In the genomic region with DNA sequence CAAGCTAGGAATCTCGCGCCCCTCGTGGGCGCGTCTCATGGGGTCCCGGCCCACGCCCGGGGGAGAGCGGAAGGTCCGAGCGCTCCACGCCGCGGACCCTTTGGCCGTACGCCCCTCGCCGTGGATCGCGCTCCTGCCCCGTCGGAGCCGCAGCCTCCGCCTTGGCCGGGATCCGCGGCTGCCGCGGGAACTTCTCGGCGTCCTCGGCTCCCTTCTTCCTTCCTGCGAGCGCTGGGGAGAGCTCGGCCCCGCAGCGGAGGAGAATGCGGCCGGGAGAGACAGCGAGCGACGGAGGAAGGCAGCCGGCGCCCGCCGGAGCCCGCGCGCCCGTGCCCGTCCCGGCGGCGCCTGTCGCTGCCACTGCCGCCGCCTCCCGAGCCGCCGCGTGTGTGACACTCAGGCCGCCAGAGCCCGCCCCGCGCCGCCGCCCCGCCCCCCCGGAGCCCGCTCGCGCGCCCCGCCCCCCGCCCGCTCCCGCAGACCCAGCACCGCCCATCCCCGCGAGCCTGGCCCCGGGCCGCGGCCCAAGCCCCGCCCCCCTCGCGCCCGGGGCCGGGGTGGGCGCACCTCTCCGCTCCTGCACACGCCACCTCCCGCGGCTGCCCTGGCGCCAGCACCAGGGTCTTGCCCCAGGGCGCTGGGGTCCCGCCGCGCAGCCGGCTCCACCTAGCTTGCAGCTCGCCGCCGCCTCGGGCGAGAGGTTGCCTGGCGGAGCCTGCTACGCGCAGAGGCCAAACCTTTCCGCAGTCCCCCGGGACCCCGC, we compare ENCODE assay signal across 8 cellular contexts. TPM values are rescaled to one million over a fixed set of nuclear protein-coding genes. Genes with fewer than 3 reads are reported as not detected.
A peak's percentile ranks its signal among the peaks of the same experiment; 100 is the strongest.
DNase-seq lines count a peak whose midpoint lies in the region; ATAC-seq, FAIRE-seq and TF ChIP-seq lines count a peak whose summit lies in the region.

TSS of gene SHB (minus strand) at position 362 of the 763 bp plus-strand sequence. CDS start 582 bp downstream, outside the sequence.

- WGBS in HepG2 (ENCODE audit: low lambda C conversion rate): 0% methylated on average over 14 of the region's 110 CpGs

- ATAC-seq in HG02973 (IDR thresholded peaks at IDR 0.05; ENCODE audit: unreplicated experiment) (peak; percentile 37), HepG2 (peak; percentile 71)

- no peak for TF ChIP-seq EP300 in HepG2 (IDR thresholded peaks at IDR 0.05; ENCODE audit: low read depth in 2 of 2, low read length in 2 of 2)
- TF ChIP-seq EP300 in HepG2 (CRISPR knock-in tag; IDR thresholded peaks at IDR 0.05; ENCODE audit: borderline replicate concordance): no peak

- TF ChIP-seq RAD21 in HepG2 (CRISPR knock-in tag; IDR thresholded peaks at IDR 0.05): peak; percentile 68

- peaks cover 0 to 5% of the 10 kb centered on the region in 2 experiments; a peak in 2 of 5 replicates for H3K36me3 ChIP-seq in HepG2 (replicated peaks in 1 of 2; ENCODE audit: control insufficient read depth in 1 of 2, insufficient read depth in 2 of 2, low read length in 2 of 2)

- H3K4me1 ChIP-seq in HepG2 (ENCODE audit: insufficient read depth, low read length): peaks cover 46% of the 10 kb centered on the region

- H3K4me3 ChIP-seq in HepG2 (replicated peaks in 1 of 3; ENCODE audit: insufficient read depth in 1 of 3, low read depth in 2 of 3, low read length in 3 of 3): peak within 1 kb of the TSS; percentile 84 to 96 (median 95)

- peaks cover 46% of the 10 kb centered on the region for H3K27me3 Mint-ChIP-seq in activated CD4-positive, alpha-beta T cell treated with anti-CD3 and anti-CD28 coated beads, Interleukin-2, amount 10 ng/mL, durations not matched to agents 24 days and 14 days
- peaks cover 3% of the 10 kb centered on the region for H3K27me3 Mint-ChIP-seq in dendritic cell treated with granulocyte-macrophage colony-stimulating factor and Interleukin-4, amounts not matched to agents 40 ng/mL and 50 ng/mL, for 4 days

- no peaks in the 10 kb centered on the region; a peak in 1 of 5 replicates for H3K27me3 ChIP-seq in HepG2 (ENCODE audit: control insufficient read depth in 1 of 2, insufficient read depth in 2 of 2, low read length in 2 of 2)

- no peaks in the 10 kb centered on the region for H3K9me3 Mint-ChIP-seq in activated CD4-positive, alpha-beta T cell treated with anti-CD3 and anti-CD28 coated beads, Interleukin-2, amount 10 ng/mL, durations not matched to agents 24 days and 14 days
- no peaks in the 10 kb centered on the region for H3K9me3 Mint-ChIP-seq in dendritic cell treated with granulocyte-macrophage colony-stimulating factor and Interleukin-4, amounts not matched to agents 40 ng/mL and 50 ng/mL, for 4 days

- BruUV-seq in HepG2 (replicated peaks; lab: Mats Ljungman, UMichigan): no TSS peak

- peaks cover 14% of the 10 kb centered on the region for H3K4me1 Mint-ChIP-seq in activated CD4-positive, alpha-beta T cell treated with anti-CD3 and anti-CD28 coated beads, Interleukin-2, amount 10 ng/mL, durations not matched to agents 24 days and 14 days
- H3K4me1 Mint-ChIP-seq in dendritic cell treated with granulocyte-macrophage colony-stimulating factor and Interleukin-4, amounts not matched to agents 40 ng/mL and 50 ng/mL, for 4 days (ENCODE audit: low read depth): peaks cover 68% of the 10 kb centered on the region

- peak within 1 kb of the TSS; percentile 82 for H3K4me3 Mint-ChIP-seq in activated CD4-positive, alpha-beta T cell treated with anti-CD3 and anti-CD28 coated beads, Interleukin-2, amount 10 ng/mL, durations not matched to agents 24 days and 14 days
- H3K4me3 Mint-ChIP-seq in dendritic cell treated with granulocyte-macrophage colony-stimulating factor and Interleukin-4, amounts not matched to agents 40 ng/mL and 50 ng/mL, for 4 days: peak within 1 kb of the TSS; percentile 85

- H3K4me2 ChIP-seq in HepG2 (ENCODE audit: low read depth, low read length): peak within 1 kb of the TSS; percentile 91

- H3K27ac ChIP-seq in HepG2 (ENCODE audit: extremely low read length, insufficient read depth, low read length): peak within 1 kb of the TSS; percentile 93

- H3K36me3 Mint-ChIP-seq in activated CD4-positive, alpha-beta T cell treated with anti-CD3 and anti-CD28 coated beads, Interleukin-2, amount 10 ng/mL, durations not matched to agents 24 days and 14 days (ENCODE audit: low read depth): no peaks in the 10 kb centered on the region
- peaks cover 16% of the 10 kb centered on the region for H3K36me3 Mint-ChIP-seq in dendritic cell treated with granulocyte-macrophage colony-stimulating factor and Interleukin-4, amounts not matched to agents 40 ng/mL and 50 ng/mL, for 4 days (ENCODE audit: low read depth)

- intact Hi-C loops in activated CD4-positive, alpha-beta T cell treated with anti-CD3 and anti-CD28 coated beads, Interleukin-2, amount 10 ng/mL, durations not matched to agents 24 days and 14 days (cut with micrococcal nuclease): loop anchor here (1.0 to 10.0 kb wide), 6 partner anchors 72 to 324 kb away; partner anchors contain the start of genes ALDH1B1 and SLC25A51
- intact Hi-C loops in dendritic cell treated with granulocyte-macrophage colony-stimulating factor and Interleukin-4, amounts not matched to agents 40 ng/mL and 50 ng/mL, for 4 days (cut with micrococcal nuclease): loop anchor here (1.0 to 5.0 kb wide), 4 partner anchors 78 to 164 kb away; partner anchors contain the start of gene SLC25A51
- intact Hi-C loops in HepG2 (cut with micrococcal nuclease; ENCODE audit: unreplicated experiment): no loop called here

- H3K79me2 ChIP-seq in HepG2 (ENCODE audit: insufficient read depth, low read length): peaks cover 48% of the 10 kb centered on the region

- in situ Hi-C loops in HepG2 (cut with HindIII; ENCODE audit: extremely low pct_ligation_motif_present, low pct_unique_long_range_greater_than_20kb): loop anchor here (5.0 kb wide), 2 partner anchors 47 to 107 kb away; no protein-coding TSS in a partner anchor

- no peak within 1 kb of the TSS for H3K27ac Mint-ChIP-seq in activated CD4-positive, alpha-beta T cell treated with anti-CD3 and anti-CD28 coated beads, Interleukin-2, amount 10 ng/mL, durations not matched to agents 24 days and 14 days
- H3K27ac Mint-ChIP-seq in dendritic cell treated with granulocyte-macrophage colony-stimulating factor and Interleukin-4, amounts not matched to agents 40 ng/mL and 50 ng/mL, for 4 days: peak within 1 kb of the TSS; percentile 81

- peak within 1 kb of the TSS; percentile 95 for H3K9ac ChIP-seq in HepG2 (ENCODE audit: insufficient read depth, low read depth, low read length)

- H4K20me1 ChIP-seq in HepG2 (ENCODE audit: insufficient read depth, low read length): peaks cover 27% of the 10 kb centered on the region

- CTCF ChIA-PET in HepG2 (lab: Yijun Ruan, JAX; ENCODE audit: low intra/inter-chr PET ratio, low total read pairs): no interaction called here

- peak within 1 kb of the TSS; percentile 87 for H2AFZ ChIP-seq in HepG2 (ENCODE audit: low read length)

- POLR2A ChIA-PET in HepG2 (lab: Yijun Ruan, JAX): interaction anchor here (0.5 to 1.4 kb wide), 7 partner anchors 10 to 405 kb away, joined by 3 to 8 read pairs (median 3); no protein-coding TSS in a partner anchor

- FAIRE-seq in HepG2 (lab: Jason Lieb, UNC): no peak

- DNase-seq in NCI-H1436 (lab: John Stamatoyannopoulos, UW) (peak; percentile 81), NCI-H1436 treated with DMSO at 0.1 percent for 48 hours (lab: John Stamatoyannopoulos, UW) (no peak), NCI-H2171 treated with DMSO at 0.1 percent for 48 hours (lab: John Stamatoyannopoulos, UW) (peak; percentile 68), HepG2 (ENCODE audit: low spot score) (peak; percentile 56)
- DNase-seq in activated CD4-positive, alpha-beta T cell treated with anti-CD3 and anti-CD28 coated beads, Interleukin-2, amount 10 ng/mL, durations not matched to agents 24 days and 14 days: peak; percentile 91
- peak; percentile 78 for DNase-seq in stimulated activated CD4-positive, alpha-beta T cell treated with anti-CD3 and anti-CD28 coated beads, Interleukin-2, amount 100 ng/mL, for 4 hours (ENCODE audit: low read depth)

- no peaks in the 10 kb centered on the region for H3K9me3 ChIP-seq in HepG2 (ENCODE audit: low read length)

- TF ChIP-seq CTCF in HepG2 (CRISPR knock-in tag; IDR thresholded peaks at IDR 0.05): no peak

- peak in 1 of 2 experiments; percentile 84; a peak in 2 of 4 replicates for TF ChIP-seq POLR2A in HepG2 (IDR thresholded peaks at IDR 0.05; ENCODE audit: insufficient read depth in 1 of 2, low read depth in 2 of 2, low read length in 2 of 2)

TF ChIP-seq in HepG2, 621 proteins besides CTCF, POLR2A, EP300 and RAD21 (continues in another document):
- TF ChIP-seq SPEN (CRISPR knock-in tag; IDR thresholded peaks at IDR 0.05; ENCODE audit: low read depth) (peak; percentile 13; the same call in 1 of the 2 replicates), ZNF773 (CRISPR knock-in tag; IDR thresholded peaks at IDR 0.05; ENCODE audit: borderline replicate concordance) (peak; percentile 39; the same call in 1 of the 2 replicates), PRMT3 (CRISPR knock-in tag; IDR thresholded peaks at IDR 0.05; ENCODE audit: borderline replicate concordance, low read depth) (no peak), ZNF496 (CRISPR knock-in tag; IDR thresholded peaks at IDR 0.05; ENCODE audit: insufficient replicate concordance) (no peak)

RNA-seq across cellular contexts. Expression of gene SHB, which starts in this region (rescaled TPM):
- 1.6 and 2.1 TPM in 2 replicates for total RNA-seq in activated CD4-positive, alpha-beta T cell treated with anti-CD3 and anti-CD28 coated beads, Interleukin-2, amount 10 ng/mL, durations not matched to agents 24 days and 14 days
- total RNA-seq in HepG2 (2016; rRNA removed; fragmentation: Illumina TruSeq; extraction: Trizol): 14.7 and 19.4 TPM in 2 replicates
- total RNA-seq in HepG2 (2016; cell fraction: cytosol; rRNA removed; fragmentation: Illumina TruSeq; extraction: Trizol; ENCODE audit: low read depth): 7.3 and 8.2 TPM in 2 replicates
- total RNA-seq in HepG2 (2016; cell fraction: insoluble cytoplasmic fraction; rRNA removed; fragmentation: Illumina TruSeq; extraction: Trizol): 12.9 and 18.0 TPM in 2 replicates
- 16.0 and 20.4 TPM in 2 replicates for total RNA-seq in HepG2 (2016; cell fraction: membrane; rRNA removed; fragmentation: Illumina TruSeq; extraction: Trizol)
- total RNA-seq in HepG2 (2016; cell fraction: nucleus; rRNA removed; fragmentation: Illumina TruSeq; extraction: Trizol): 12.0 and 14.5 TPM in 2 replicates
- 20.7 and 25.3 TPM in 2 replicates for polyA plus RNA-seq in HepG2 (2011; rRNA removed)
- 19.8 and 24.1 TPM in 2 replicates for polyA plus RNA-seq in HepG2 (2011; cell fraction: cytosol; rRNA removed)
- polyA plus RNA-seq in HepG2 (2011; cell fraction: nucleus; rRNA removed): 26.3 and 29.8 TPM in 2 replicates
- 16.2 and 22.8 TPM in 2 replicates for polyA plus RNA-seq in HepG2 (2012)
- polyA plus RNA-seq in HepG2 (2016; cell fraction: cytosol; fragmentation: Illumina TruSeq; extraction: Trizol; ENCODE audit: low read depth): 9.0 and 11.2 TPM in 2 replicates
- 21.3 and 23.2 TPM in 2 replicates for polyA plus RNA-seq in HepG2 (2016; cell fraction: insoluble cytoplasmic fraction; fragmentation: Illumina TruSeq; extraction: Trizol; ENCODE audit: low read depth)
- polyA plus RNA-seq in HepG2 (2016; cell fraction: membrane; fragmentation: Illumina TruSeq; extraction: Trizol; ENCODE audit: low read depth): 18.0 and 21.9 TPM in 2 replicates
- polyA plus RNA-seq in HepG2 (2016; cell fraction: nucleus; fragmentation: Illumina TruSeq; extraction: Trizol; ENCODE audit: insufficient read depth, low read depth): 17.6 and 17.8 TPM in 2 replicates
- 8.6 and 37.7 TPM in 2 replicates for polyA minus RNA-seq in HepG2 (2011; rRNA and poly(A)+ RNA removed; ENCODE audit: low replicate concordance)
- polyA minus RNA-seq in HepG2 (2011; cell fraction: cytosol; rRNA and poly(A)+ RNA removed): 28.1 and 28.8 TPM in 2 replicates
- 42.1 and 49.2 TPM in 2 replicates for polyA minus RNA-seq in HepG2 (2011; cell fraction: nucleus; rRNA and poly(A)+ RNA removed)
